35 cellular contexts compared by ENCODE assay signal in the genomic region with DNA sequence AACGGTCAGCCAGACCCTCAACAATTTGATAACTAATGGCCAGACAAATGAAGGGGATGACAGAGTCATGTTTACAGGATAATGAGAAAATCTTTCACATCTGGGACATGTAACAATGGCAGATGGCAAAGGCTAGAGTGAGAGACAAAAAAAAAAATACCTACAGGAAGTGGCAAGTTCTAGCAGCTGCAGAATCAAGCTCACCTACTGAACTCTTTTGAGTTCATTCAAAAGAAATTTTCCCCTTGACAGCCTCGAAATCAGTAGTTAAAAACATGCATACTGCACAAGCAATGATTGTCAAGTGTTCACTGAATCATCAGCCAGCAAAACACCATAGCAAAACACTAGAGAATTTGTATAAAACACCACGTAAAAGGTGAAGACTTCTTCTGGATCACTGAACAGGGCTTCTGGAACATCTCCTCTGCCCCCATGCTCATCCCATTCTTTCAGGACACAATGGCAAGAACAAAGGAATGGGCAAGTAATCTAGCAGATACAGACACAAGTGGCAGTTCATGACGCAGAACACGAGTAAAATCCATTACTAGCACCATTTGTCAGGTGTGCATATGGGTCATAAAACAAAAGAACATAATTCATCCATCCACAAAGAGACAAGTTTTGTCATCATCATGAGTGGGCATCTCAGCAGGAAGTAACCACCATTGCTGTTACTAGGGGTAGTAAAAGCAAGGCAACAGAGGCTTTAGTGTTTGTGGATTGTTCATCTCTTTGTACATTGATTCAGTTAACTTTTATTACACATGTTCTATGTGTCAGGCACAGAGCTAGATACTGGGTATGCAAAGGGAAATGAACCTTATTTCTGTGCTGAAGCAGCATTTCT. TPM values are rescaled to one million over a fixed set of nuclear protein-coding genes. Genes with fewer than 3 reads are reported as not detected.
DNase-seq lines count a peak whose midpoint lies in the region; ATAC-seq, FAIRE-seq and TF ChIP-seq lines count a peak whose summit lies in the region.
"Had no signal": no experiment of that assay in that cellular context is flagged by ENCODE, and none has a peak within 500 bp of the region (broad histone marks: within the 10 kb centered on the region; RNA-seq: fewer than 3 reads in every experiment).

No MANE protein-coding gene starts in this region.

- peak; percentile 23 for ATAC-seq in GM19023 (IDR thresholded peaks at IDR 0.05; ENCODE audit: unreplicated experiment)
- no peak for ATAC-seq in GM21390 (IDR thresholded peaks at IDR 0.05; ENCODE audit: unreplicated experiment)
- ATAC-seq: left colon; mucosa of descending colon; natural killer cell treated with Interleukin-12 subunit alpha and Interleukin-12 subunit beta and Interleukin-15 and Interleukin-18, amount 100 ng/mL, for 72 hours; PC-3; Right ventricle myocardium inferior; SK-N-SH treated with all-trans-retinoic acid at 6 μM for 48 hours; T-helper 17 cell had no signal

- no peak overlapping the region for H2AFZ ChIP-seq in astrocyte (ENCODE audit: low read depth, low read length)

- DNase-seq in GM12891 (ENCODE audit: insufficient read length, low spot score) (no peak), NCI-H187 treated with DMSO at 0.1 percent for 48 hours (lab: John Stamatoyannopoulos, UW) (peak; percentile 58), astrocyte (ENCODE audit: low read depth) (no peak), DMS153 treated with DMSO at 0.1 percent for 48 hours (lab: John Stamatoyannopoulos, UW; ENCODE audit: unreplicated experiment) (no peak)
- no peak for DNase-seq in activated CD4-positive, CD25-positive, alpha-beta regulatory T cell (lab: John Stamatoyannopoulos, UW)
- DNase-seq: activated effector memory CD4-positive, alpha-beta T cell treated with anti-CD3 and anti-CD28 coated beads, Interleukin-2, amount 50 U/mL, for 16 hours; activated naive CD8-positive, alpha-beta T cell treated with anti-CD3 and anti-CD28 coated beads, Interleukin-2, amount 10 ng/mL, durations not matched to agents 7 days and 5 days; activated T-cell treated with anti-CD3 and anti-CD28 coated beads, Interleukin-2, amount 50 U/mL, for 24 hours; colonic mucosa; DMS153; effector memory CD4-positive, alpha-beta T cell; erythroblast; glutamatergic neuron; left colon; mucosa of descending colon; NCI-H1092; NCI-H2029 treated with DMSO at 0.1 percent for 48 hours; NCI-H446 treated with DMSO at 0.1 percent for 48 hours; occipital lobe; PC-3; stimulated activated CD4-positive, alpha-beta T cell treated with anti-CD3 and anti-CD28 coated beads, Interleukin-4, amount 100 ng/mL, for 1 hour; stomach; T-helper 17 cell; thyroid gland; uterus had no signal

- H3K27me3 ChIP-seq in astrocyte (ENCODE audit: insufficient read depth, low read length), result no peaks in the 10 kb centered on the region
- H3K27me3 ChIP-seq: ascending aorta, colonic mucosa, stomach, thyroid gland, uterus had no signal

- no peaks in the 10 kb centered on the region for H3K4me1 ChIP-seq in astrocyte (ENCODE audit: insufficient read depth, low read length)
- H3K4me1 ChIP-seq: ascending aorta, colonic mucosa, stomach, uterus had no signal

- no peak for TF ChIP-seq POLR2A in GM12891 (IDR thresholded peaks at IDR 0.05; ENCODE audit: low read depth, low read length)

- no peak overlapping the region for H3K4me2 ChIP-seq in astrocyte (ENCODE audit: low read length)

- peaks cover 18% of the 10 kb centered on the region for H3K4me1 Mint-ChIP-seq in astrocyte (ENCODE audit: low read depth, unreplicated experiment)
- H3K4me1 Mint-ChIP-seq: activated naive CD8-positive, alpha-beta T cell treated with anti-CD3 and anti-CD28 coated beads, Interleukin-2, amount 10 ng/mL, durations not matched to agents 7 days and 5 days; T-helper 17 cell had no signal

- H4K20me1 ChIP-seq in astrocyte (ENCODE audit: insufficient read depth, low read length), result no peaks in the 10 kb centered on the region

- H3K4me3 ChIP-seq in astrocyte (ENCODE audit: insufficient read depth, low read depth, low read length), result no peak overlapping the region
- H3K4me3 ChIP-seq: ascending aorta, colonic mucosa, mucosa of descending colon, stomach, thyroid gland, uterus had no signal

- no peak overlapping the region for H3K27ac Mint-ChIP-seq in astrocyte (ENCODE audit: unreplicated experiment)
- H3K27ac Mint-ChIP-seq: activated naive CD8-positive, alpha-beta T cell treated with anti-CD3 and anti-CD28 coated beads, Interleukin-2, amount 10 ng/mL, durations not matched to agents 7 days and 5 days; activated T-cell treated with anti-CD3 and anti-CD28 coated beads, Interleukin-2, amount 50 U/mL, for 24 hours; natural killer cell treated with Interleukin-12 subunit alpha and Interleukin-12 subunit beta and Interleukin-15 and Interleukin-18, amount 100 ng/mL, for 72 hours; T-helper 17 cell had no signal

- FAIRE-seq in GM12891 (lab: Jason Lieb, UNC) (peak; percentile 84), astrocyte (lab: Jason Lieb, UNC) (peak; percentile 13)

- no peak overlapping the region for H3K9ac ChIP-seq in astrocyte (ENCODE audit: low read length)

- peaks cover 2% of the 10 kb centered on the region for H3K27me3 Mint-ChIP-seq in astrocyte (ENCODE audit: low read depth, unreplicated experiment)
- H3K27me3 Mint-ChIP-seq: activated naive CD8-positive, alpha-beta T cell treated with anti-CD3 and anti-CD28 coated beads, Interleukin-2, amount 10 ng/mL, durations not matched to agents 7 days and 5 days; natural killer cell treated with Interleukin-12 subunit alpha and Interleukin-12 subunit beta and Interleukin-15 and Interleukin-18, amount 100 ng/mL, for 72 hours had no signal

- H3K4me3 Mint-ChIP-seq in astrocyte (ENCODE audit: unreplicated experiment), result no peak overlapping the region
- H3K4me3 Mint-ChIP-seq: activated naive CD8-positive, alpha-beta T cell treated with anti-CD3 and anti-CD28 coated beads, Interleukin-2, amount 10 ng/mL, durations not matched to agents 7 days and 5 days; activated T-cell treated with anti-CD3 and anti-CD28 coated beads, Interleukin-2, amount 50 U/mL, for 24 hours; natural killer cell treated with Interleukin-12 subunit alpha and Interleukin-12 subunit beta and Interleukin-15 and Interleukin-18, amount 100 ng/mL, for 72 hours; T-helper 17 cell had no signal

- no peaks in the 10 kb centered on the region for H3K36me3 Mint-ChIP-seq in astrocyte (ENCODE audit: low read depth, unreplicated experiment)
- H3K36me3 Mint-ChIP-seq: activated naive CD8-positive, alpha-beta T cell treated with anti-CD3 and anti-CD28 coated beads, Interleukin-2, amount 10 ng/mL, durations not matched to agents 7 days and 5 days; natural killer cell treated with Interleukin-12 subunit alpha and Interleukin-12 subunit beta and Interleukin-15 and Interleukin-18, amount 100 ng/mL, for 72 hours had no signal

- no peaks in the 10 kb centered on the region for H3K9me3 Mint-ChIP-seq in astrocyte (ENCODE audit: unreplicated experiment)
- H3K9me3 Mint-ChIP-seq: activated naive CD8-positive, alpha-beta T cell treated with anti-CD3 and anti-CD28 coated beads, Interleukin-2, amount 10 ng/mL, durations not matched to agents 7 days and 5 days; activated T-cell treated with anti-CD3 and anti-CD28 coated beads, Interleukin-2, amount 50 U/mL, for 24 hours had no signal

- no peaks in the 10 kb centered on the region for H3K79me2 ChIP-seq in astrocyte (ENCODE audit: insufficient read depth, low read length)

- H3K27ac ChIP-seq in astrocyte (ENCODE audit: low read depth, low read length), result no peak overlapping the region
- H3K27ac ChIP-seq: ascending aorta, colonic mucosa, stomach, thyroid gland, uterus had no signal

- TF ChIP-seq CTCF in astrocyte (IDR thresholded peaks at IDR 0.05; ENCODE audit: insufficient read depth, low read depth, low read length), result no peak

- H3K36me3 ChIP-seq in astrocyte (ENCODE audit: insufficient read depth, low read length), result no peaks in the 10 kb centered on the region
- H3K36me3 ChIP-seq: ascending aorta, colonic mucosa, stomach, thyroid gland, uterus had no signal

- H3K9me3 ChIP-seq in astrocyte (ENCODE audit: insufficient read depth, low read depth, low read length), result no peaks in the 10 kb centered on the region
- H3K9me3 ChIP-seq: ascending aorta, colonic mucosa, mucosa of descending colon, stomach, thyroid gland, uterus had no signal

TF ChIP-seq in GM12891, 5 proteins besides CTCF, POLR2A, EP300 and RAD21:
- TF ChIP-seq TAF1 (IDR thresholded peaks at IDR 0.05; ENCODE audit: low read depth, low read length) (0 out of 2 replicates have a peak, but pooled peaks have one; percentile 15), POU2F2 (IDR thresholded peaks at IDR 0.05; ENCODE audit: low read depth, low read length) (no peak), PAX5 (IDR thresholded peaks at IDR 0.05; ENCODE audit: insufficient read depth, low read length, severe bottlenecking) (no peak), SPI1 (IDR thresholded peaks at IDR 0.05; ENCODE audit: low read depth, low read length) (no peak), POLR2AphosphoS5 (IDR thresholded peaks at IDR 0.05; ENCODE audit: low read depth, low read length) (no peak)

RNA-seq across cellular contexts. Expression of a gene that starts 13.8 kb away (rescaled TPM):
- 1.0 TPM for polyA plus RNA-seq in GM12891 (2012; ENCODE audit: low read depth, missing spikeins)
- not detected in 2 replicates for total RNA-seq in astrocyte
- total RNA-seq: activated naive CD8-positive, alpha-beta T cell treated with anti-CD3 and anti-CD28 coated beads, Interleukin-2, amount 10 ng/mL, durations not matched to agents 7 days and 5 days; ascending aorta; H4; lung microvascular endothelial cell; natural killer cell treated with Interleukin-12 subunit alpha and Interleukin-12 subunit beta and Interleukin-15 and Interleukin-18, amount 100 ng/mL, for 72 hours; PC-3; pulmonary artery endothelial cell; T-helper 17 cell had no signal
- polyA plus RNA-seq: BJ had no signal
